In the genomic region with DNA sequence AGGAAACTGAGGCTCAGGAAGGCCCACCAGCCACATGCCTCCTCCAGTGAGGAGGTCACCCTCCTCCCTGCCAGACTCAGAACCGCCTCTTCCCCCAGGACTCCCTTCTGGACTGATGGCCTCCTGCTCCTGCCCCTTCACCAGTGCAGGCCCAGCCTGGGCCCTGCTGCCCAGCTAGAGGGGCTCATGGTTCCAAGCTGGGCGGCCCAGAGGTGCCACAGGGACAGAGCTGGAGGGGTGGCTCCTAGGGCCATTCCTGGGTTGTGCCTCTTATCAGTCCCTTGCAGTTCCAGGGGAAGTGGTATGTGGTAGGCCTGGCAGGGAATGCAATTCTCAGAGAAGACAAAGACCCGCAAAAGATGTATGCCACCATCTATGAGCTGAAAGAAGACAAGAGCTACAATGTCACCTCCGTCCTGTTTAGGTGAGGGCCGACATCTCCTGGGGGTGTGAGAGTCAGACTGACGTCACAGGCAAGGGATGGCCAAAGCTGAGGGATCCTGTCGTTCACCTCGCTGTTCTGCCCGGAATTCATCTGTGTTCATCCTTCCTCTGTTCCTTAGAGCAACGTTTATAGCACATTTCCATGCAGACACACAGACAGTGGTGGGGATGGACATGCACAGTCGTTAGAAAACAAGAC, we compare ENCODE assay signal across 1 cellular context.
A peak's percentile ranks its signal among the peaks of the same experiment; 100 is the strongest.
TF ChIP-seq lines count a peak whose summit lies in the region.

No MANE protein-coding gene starts in this region.

TF ChIP-seq in K562, 482 proteins besides CTCF, POLR2A, EP300 and RAD21 (continued from another document and continues in another):
- no peak for TF ChIP-seq ATF1 (CRISPR knock-in tag; IDR thresholded peaks at IDR 0.05)
- TF ChIP-seq ATF1 (tag; IDR thresholded peaks at IDR 0.05): peak; percentile 77
- TF ChIP-seq, protein P1, sequence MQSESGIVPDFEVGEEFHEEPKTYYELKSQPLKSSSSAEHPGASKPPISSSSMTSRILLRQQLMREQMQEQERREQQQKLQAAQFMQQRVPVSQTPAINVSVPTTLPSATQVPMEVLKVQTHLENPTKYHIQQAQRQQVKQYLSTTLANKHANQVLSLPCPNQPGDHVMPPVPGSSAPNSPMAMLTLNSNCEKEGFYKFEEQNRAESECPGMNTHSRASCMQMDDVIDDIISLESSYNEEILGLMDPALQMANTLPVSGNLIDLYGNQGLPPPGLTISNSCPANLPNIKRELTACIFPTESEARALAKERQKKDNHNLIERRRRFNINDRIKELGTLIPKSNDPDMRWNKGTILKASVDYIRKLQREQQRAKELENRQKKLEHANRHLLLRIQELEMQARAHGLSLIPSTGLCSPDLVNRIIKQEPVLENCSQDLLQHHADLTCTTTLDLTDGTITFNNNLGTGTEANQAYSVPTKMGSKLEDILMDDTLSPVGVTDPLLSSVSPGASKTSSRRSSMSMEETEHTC (IDR thresholded peaks at IDR 0.05): no peak
- no peak for TF ChIP-seq SIRT6 (IDR thresholded peaks at IDR 0.05; ENCODE audit: low read depth, low read length)
- TF ChIP-seq ERF (CRISPR knock-in tag; IDR thresholded peaks at IDR 0.05): 0 out of 2 replicates have a peak, but pooled peaks have one; percentile 32
- TF ChIP-seq, protein P2, sequence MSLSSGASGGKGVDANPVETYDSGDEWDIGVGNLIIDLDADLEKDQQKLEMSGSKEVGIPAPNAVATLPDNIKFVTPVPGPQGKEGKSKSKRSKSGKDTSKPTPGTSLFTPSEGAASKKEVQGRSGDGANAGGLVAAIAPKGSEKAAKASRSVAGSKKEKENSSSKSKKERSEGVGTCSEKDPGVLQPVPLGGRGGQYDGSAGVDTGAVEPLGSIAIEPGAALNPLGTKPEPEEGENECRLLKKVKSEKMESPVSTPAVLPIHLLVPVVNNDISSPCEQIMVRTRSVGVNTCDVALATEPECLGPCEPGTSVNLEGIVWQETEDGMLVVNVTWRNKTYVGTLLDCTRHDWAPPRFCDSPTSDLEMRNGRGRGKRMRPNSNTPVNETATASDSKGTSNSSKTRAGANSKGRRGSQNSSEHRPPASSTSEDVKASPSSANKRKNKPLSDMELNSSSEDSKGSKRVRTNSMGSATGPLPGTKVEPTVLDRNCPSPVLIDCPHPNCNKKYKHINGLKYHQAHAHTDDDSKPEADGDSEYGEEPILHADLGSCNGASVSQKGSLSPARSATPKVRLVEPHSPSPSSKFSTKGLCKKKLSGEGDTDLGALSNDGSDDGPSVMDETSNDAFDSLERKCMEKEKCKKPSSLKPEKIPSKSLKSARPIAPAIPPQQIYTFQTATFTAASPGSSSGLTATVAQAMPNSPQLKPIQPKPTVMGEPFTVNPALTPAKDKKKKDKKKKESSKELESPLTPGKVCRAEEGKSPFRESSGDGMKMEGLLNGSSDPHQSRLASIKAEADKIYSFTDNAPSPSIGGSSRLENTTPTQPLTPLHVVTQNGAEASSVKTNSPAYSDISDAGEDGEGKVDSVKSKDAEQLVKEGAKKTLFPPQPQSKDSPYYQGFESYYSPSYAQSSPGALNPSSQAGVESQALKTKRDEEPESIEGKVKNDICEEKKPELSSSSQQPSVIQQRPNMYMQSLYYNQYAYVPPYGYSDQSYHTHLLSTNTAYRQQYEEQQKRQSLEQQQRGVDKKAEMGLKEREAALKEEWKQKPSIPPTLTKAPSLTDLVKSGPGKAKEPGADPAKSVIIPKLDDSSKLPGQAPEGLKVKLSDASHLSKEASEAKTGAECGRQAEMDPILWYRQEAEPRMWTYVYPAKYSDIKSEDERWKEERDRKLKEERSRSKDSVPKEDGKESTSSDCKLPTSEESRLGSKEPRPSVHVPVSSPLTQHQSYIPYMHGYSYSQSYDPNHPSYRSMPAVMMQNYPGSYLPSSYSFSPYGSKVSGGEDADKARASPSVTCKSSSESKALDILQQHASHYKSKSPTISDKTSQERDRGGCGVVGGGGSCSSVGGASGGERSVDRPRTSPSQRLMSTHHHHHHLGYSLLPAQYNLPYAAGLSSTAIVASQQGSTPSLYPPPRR (CRISPR knock-in tag; IDR thresholded peaks at IDR 0.05; ENCODE audit: borderline replicate concordance): no peak
- no peak for TF ChIP-seq BACH1 (tag; IDR thresholded peaks at IDR 0.05)
- TF ChIP-seq RB1 (IDR thresholded peaks at IDR 0.05; ENCODE audit: low read depth): no peak
- TF ChIP-seq RBM39 (optimal IDR thresholded peaks at IDR 0.05; ENCODE audit: low read depth, low read length): peak; percentile 21
- TF ChIP-seq TAF7 (tag; IDR thresholded peaks at IDR 0.05): no peak
- no peak for TF ChIP-seq NONO (IDR thresholded peaks at IDR 0.05; ENCODE audit: low read depth in 2 of 2, low read length in 1 of 2)
- TF ChIP-seq, protein P3, sequence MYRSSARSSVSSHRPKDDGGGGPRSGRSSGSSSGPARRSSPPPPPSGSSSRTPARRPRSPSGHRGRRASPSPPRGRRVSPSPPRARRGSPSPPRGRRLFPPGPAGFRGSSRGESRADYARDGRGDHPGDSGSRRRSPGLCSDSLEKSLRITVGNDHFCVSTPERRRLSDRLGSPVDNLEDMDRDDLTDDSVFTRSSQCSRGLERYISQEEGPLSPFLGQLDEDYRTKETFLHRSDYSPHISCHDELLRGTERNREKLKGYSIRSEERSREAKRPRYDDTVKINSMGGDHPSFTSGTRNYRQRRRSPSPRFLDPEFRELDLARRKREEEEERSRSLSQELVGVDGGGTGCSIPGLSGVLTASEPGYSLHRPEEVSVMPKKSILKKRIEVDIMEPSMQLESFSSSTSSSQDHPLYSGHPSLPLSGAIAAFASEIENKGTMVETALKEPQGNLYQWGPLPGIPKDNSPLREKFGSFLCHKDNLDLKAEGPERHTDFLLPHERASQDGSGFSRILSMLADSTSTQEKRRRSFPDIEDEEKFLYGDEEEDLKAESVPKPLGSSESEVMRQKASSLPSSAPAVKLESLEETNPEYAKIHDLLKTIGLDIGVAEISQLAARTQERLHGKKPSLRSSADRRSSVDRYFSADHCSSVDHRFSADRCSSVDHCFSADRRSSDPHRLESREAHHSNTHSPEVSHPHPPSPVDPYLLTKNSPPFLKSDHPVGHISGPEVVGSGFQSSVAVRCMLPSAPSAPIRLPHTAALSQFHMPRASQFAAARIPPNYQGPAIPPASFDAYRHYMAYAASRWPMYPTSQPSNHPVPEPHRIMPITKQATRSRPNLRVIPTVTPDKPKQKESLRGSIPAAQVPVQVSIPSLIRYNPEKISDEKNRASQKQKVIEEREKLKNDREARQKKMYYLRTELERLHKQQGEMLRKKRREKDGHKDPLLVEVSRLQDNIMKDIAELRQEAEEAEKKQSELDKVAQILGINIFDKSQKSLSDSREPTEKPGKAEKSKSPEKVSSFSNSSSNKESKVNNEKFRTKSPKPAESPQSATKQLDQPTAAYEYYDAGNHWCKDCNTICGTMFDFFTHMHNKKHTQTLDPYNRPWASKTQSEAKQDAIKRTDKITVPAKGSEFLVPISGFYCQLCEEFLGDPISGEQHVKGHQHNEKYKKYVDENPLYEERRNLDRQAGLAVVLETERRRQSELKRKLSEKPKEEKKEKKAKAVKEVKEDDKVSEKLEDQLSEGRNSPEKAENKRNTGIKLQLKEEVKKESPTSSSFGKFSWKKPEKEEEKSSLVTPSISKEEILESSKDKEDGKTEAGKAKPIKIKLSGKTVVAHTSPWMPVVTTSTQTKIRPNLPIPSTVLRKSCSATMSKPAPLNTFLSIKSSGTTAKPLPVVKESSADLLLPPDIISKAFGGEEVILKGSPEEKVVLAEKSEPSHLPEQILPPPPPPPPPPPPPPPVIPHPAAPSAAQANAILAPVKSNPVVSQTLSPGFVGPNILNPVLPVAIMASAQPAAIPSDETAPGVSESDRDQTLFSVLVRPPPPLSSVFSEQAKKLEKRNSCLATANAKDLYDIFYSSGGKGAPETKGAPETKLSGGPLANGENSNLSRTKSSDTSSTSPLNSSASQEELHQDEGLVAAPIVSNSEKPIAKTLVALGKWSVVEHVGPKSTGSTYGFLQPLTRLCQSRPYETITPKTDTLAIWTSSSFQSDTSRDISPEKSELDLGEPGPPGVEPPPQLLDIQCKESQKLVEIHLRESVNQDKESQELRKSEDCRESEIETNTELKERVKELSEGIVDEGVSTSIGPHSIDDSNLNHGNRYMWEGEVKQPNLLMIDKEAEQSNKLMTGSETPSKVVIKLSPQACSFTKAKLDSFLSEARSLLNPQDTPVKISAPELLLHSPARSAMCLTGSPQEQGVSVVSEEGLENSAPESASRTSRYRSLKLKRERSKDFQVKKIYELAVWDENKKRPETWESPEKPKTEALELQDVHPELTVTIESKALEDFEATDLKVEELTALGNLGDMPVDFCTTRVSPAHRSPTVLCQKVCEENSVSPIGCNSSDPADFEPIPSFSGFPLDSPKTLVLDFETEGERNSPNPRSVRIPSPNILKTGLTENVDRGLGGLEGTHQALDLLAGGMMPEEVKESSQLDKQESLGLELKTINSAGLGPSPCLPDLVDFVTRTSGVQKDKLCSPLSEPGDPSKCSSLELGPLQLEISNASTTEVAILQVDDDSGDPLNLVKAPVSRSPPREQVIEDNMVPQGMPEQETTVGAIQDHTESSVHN (IDR thresholded peaks at IDR 0.05; ENCODE audit: borderline replicate concordance in 1 of 2, low read depth in 1 of 2): no peak
- TF ChIP-seq MCM2 (IDR thresholded peaks at IDR 0.05; ENCODE audit: low read depth): no peak
- TF ChIP-seq ZNF830 (CRISPR knock-in tag; IDR thresholded peaks at IDR 0.05): peak; percentile 27; the same call in 1 of the 2 replicates
- TF ChIP-seq ZNF707 (CRISPR knock-in tag; conservative IDR thresholded peaks at IDR 0.05): no peak
- TF ChIP-seq ESRRA (IDR thresholded peaks at IDR 0.05; ENCODE audit: borderline replicate concordance, low read depth): no peak
- no peak for TF ChIP-seq DACH1 (IDR thresholded peaks at IDR 0.05; ENCODE audit: partially characterized antibody)
- TF ChIP-seq EHMT2 (IDR thresholded peaks at IDR 0.05): no peak
- no peak for TF ChIP-seq CBFA2T2 (conservative IDR thresholded peaks at IDR 0.05)
- TF ChIP-seq PHB (CRISPR knock-in tag; IDR thresholded peaks at IDR 0.05): no peak
- TF ChIP-seq TEAD4 (IDR thresholded peaks at IDR 0.05; ENCODE audit: low read length): peak; percentile 34
- no peak for TF ChIP-seq TEAD4 (CRISPR knock-in tag; IDR thresholded peaks at IDR 0.05; ENCODE audit: borderline replicate concordance)
- TF ChIP-seq, protein P4, sequence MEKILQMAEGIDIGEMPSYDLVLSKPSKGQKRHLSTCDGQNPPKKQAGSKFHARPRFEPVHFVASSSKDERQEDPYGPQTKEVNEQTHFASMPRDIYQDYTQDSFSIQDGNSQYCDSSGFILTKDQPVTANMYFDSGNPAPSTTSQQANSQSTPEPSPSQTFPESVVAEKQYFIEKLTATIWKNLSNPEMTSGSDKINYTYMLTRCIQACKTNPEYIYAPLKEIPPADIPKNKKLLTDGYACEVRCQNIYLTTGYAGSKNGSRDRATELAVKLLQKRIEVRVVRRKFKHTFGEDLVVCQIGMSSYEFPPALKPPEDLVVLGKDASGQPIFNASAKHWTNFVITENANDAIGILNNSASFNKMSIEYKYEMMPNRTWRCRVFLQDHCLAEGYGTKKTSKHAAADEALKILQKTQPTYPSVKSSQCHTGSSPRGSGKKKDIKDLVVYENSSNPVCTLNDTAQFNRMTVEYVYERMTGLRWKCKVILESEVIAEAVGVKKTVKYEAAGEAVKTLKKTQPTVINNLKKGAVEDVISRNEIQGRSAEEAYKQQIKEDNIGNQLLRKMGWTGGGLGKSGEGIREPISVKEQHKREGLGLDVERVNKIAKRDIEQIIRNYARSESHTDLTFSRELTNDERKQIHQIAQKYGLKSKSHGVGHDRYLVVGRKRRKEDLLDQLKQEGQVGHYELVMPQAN (IDR thresholded peaks at IDR 0.05; ENCODE audit: borderline replicate concordance): no peak
- no peak for TF ChIP-seq LCOR (CRISPR knock-in tag; IDR thresholded peaks at IDR 0.05)
- no peak for TF ChIP-seq SMARCC2 (IDR thresholded peaks at IDR 0.05; ENCODE audit: low read depth)
- no peak for TF ChIP-seq NFIX (CRISPR knock-in tag; IDR thresholded peaks at IDR 0.05; ENCODE audit: low read depth)
- no peak for TF ChIP-seq ZSCAN32 (CRISPR knock-in tag; IDR thresholded peaks at IDR 0.05)
- no peak for TF ChIP-seq CBX3 (IDR thresholded peaks at IDR 0.05; ENCODE audit: borderline replicate concordance in 1 of 2, low read length in 2 of 2)
- TF ChIP-seq, protein P5, sequence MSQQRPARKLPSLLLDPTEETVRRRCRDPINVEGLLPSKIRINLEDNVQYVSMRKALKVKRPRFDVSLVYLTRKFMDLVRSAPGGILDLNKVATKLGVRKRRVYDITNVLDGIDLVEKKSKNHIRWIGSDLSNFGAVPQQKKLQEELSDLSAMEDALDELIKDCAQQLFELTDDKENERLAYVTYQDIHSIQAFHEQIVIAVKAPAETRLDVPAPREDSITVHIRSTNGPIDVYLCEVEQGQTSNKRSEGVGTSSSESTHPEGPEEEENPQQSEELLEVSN (IDR thresholded peaks at IDR 0.05; ENCODE audit: borderline replicate concordance in 1 of 2, extremely low read depth in 1 of 2, insufficient read depth in 1 of 2, insufficient read length in 1 of 2, low read depth in 1 of 2, low read length in 1 of 2, poor library complexity in 1 of 2, severe bottlenecking in 1 of 2): no peak
- TF ChIP-seq, protein P6, sequence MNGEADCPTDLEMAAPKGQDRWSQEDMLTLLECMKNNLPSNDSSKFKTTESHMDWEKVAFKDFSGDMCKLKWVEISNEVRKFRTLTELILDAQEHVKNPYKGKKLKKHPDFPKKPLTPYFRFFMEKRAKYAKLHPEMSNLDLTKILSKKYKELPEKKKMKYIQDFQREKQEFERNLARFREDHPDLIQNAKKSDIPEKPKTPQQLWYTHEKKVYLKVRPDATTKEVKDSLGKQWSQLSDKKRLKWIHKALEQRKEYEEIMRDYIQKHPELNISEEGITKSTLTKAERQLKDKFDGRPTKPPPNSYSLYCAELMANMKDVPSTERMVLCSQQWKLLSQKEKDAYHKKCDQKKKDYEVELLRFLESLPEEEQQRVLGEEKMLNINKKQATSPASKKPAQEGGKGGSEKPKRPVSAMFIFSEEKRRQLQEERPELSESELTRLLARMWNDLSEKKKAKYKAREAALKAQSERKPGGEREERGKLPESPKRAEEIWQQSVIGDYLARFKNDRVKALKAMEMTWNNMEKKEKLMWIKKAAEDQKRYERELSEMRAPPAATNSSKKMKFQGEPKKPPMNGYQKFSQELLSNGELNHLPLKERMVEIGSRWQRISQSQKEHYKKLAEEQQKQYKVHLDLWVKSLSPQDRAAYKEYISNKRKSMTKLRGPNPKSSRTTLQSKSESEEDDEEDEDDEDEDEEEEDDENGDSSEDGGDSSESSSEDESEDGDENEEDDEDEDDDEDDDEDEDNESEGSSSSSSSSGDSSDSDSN (IDR thresholded peaks at IDR 0.05; ENCODE audit: borderline replicate concordance in 1 of 2, low read depth in 2 of 2, low read length in 2 of 2): no peak
- TF ChIP-seq, protein P7, sequence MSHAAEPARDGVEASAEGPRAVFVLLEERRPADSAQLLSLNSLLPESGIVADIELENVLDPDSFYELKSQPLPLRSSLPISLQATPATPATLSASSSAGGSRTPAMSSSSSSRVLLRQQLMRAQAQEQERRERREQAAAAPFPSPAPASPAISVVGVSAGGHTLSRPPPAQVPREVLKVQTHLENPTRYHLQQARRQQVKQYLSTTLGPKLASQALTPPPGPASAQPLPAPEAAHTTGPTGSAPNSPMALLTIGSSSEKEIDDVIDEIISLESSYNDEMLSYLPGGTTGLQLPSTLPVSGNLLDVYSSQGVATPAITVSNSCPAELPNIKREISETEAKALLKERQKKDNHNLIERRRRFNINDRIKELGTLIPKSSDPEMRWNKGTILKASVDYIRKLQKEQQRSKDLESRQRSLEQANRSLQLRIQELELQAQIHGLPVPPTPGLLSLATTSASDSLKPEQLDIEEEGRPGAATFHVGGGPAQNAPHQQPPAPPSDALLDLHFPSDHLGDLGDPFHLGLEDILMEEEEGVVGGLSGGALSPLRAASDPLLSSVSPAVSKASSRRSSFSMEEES (CRISPR knock-in tag; IDR thresholded peaks at IDR 0.05): no peak
